1 cellular context compared by ENCODE assay signal in genomic region chr2:232593931-232594330, GRCh38.
TF ChIP-seq lines count a peak whose summit lies in the region.

No MANE protein-coding gene starts in this region.

TF ChIP-seq in HCT116, 20 proteins besides CTCF, POLR2A, EP300 and RAD21 (continued from another document):
- TF ChIP-seq ZBTB33 (IDR thresholded peaks at IDR 0.05; ENCODE audit: extremely low read depth, insufficient replicate concordance, low read length) (no peak), EZH2phosphoT487 (IDR thresholded peaks at IDR 0.05; ENCODE audit: borderline replicate concordance) (no peak), CBX3 (IDR thresholded peaks at IDR 0.05; ENCODE audit: low read depth) (no peak), ZFX (IDR thresholded peaks at IDR 0.05) (no peak), REST (IDR thresholded peaks at IDR 0.05; ENCODE audit: low read depth) (no peak), EGR1 (IDR thresholded peaks at IDR 0.05; ENCODE audit: low read depth) (no peak), EZH2 (IDR thresholded peaks at IDR 0.05) (no peak), TCF7L2 (IDR thresholded peaks at IDR 0.05; ENCODE audit: borderline replicate concordance, extremely low read depth, insufficient read depth, insufficient read length) (no peak), FOSL1 (IDR thresholded peaks at IDR 0.05; ENCODE audit: low read depth) (no peak), SP1 (IDR thresholded peaks at IDR 0.05; ENCODE audit: low read depth) (no peak), ELF1 (IDR thresholded peaks at IDR 0.05; ENCODE audit: borderline replicate concordance, low read depth) (no peak)
